Comparison of ENCODE assay signal across 34 cellular contexts in genomic region chr20:1178103-1178502, GRCh38. TPM values are rescaled to one million over a fixed set of nuclear protein-coding genes. Genes with fewer than 3 reads are reported as not detected.
"Had no signal": no experiment of that assay in that cellular context is flagged by ENCODE, and none has a peak within 500 bp of the region (broad histone marks: within the 10 kb centered on the region; RNA-seq: fewer than 3 reads in every experiment).

No MANE protein-coding gene starts in this region.

- H3K4me1 ChIP-seq: esophagus muscularis mucosa, foreskin keratinocyte, gastrocnemius medialis, heart left ventricle had no signal

- FAIRE-seq: astrocyte, colon had no signal

- H3K36me3 ChIP-seq: brain microvascular endothelial cell had no signal

- H3K9me3 ChIP-seq: esophagus muscularis mucosa, gastrocnemius medialis, heart left ventricle had no signal

- H3K27ac Mint-ChIP-seq: activated CD4-positive, alpha-beta memory T cell treated with anti-CD3 and anti-CD28 coated beads for 36 hours; activated CD4-positive, alpha-beta T cell treated with anti-CD3 and anti-CD28 coated beads for 36 hours; activated CD4-positive, alpha-beta T cell treated with anti-CD3 and anti-CD28 coated beads, Interleukin-2, amount 10 ng/mL, durations not matched to agents 24 days and 14 days; activated CD8-positive, alpha-beta memory T cell treated with anti-CD3 and anti-CD28 coated beads, Interleukin-2, amount 10 ng/mL, durations not matched to agents 7 days and 5 days; activated CD8-positive, alpha-beta T cell treated with anti-CD3 and anti-CD28 coated beads, Interleukin-2, amount 10 ng/mL, durations not matched to agents 7 days and 5 days; activated T-helper 1 cell treated with anti-CD3 and anti-CD28 coated beads, Interleukin-12 subunit alpha, Interleukin-12 subunit beta, Interleukin-2, Interleukin-4 antibody, amounts not matched to agents 30 ng/mL and 10 ng/mL and 1 ng/mL, durations not matched to agents 14 hours and 24 hours and 36 hours; activated T-helper 2 cell treated with anti-CD3 and anti-CD28 coated beads, Interferon-gamma antibody, Interleukin-2, Interleukin-4, amounts not matched to agents 10 μg/mL and 5 μg/mL and 100 μg/mL, durations not matched to agents 14 hours and 24 hours and 36 hours; effector memory CD8-positive, alpha-beta T cell had no signal

- H3K4me3 ChIP-seq: esophagus muscularis mucosa, gastrocnemius medialis, heart left ventricle had no signal

- H3K4me3 Mint-ChIP-seq: activated CD4-positive, alpha-beta memory T cell treated with anti-CD3 and anti-CD28 coated beads for 36 hours; activated CD4-positive, alpha-beta T cell treated with anti-CD3 and anti-CD28 coated beads for 36 hours; activated CD4-positive, alpha-beta T cell treated with anti-CD3 and anti-CD28 coated beads, Interleukin-2, amount 10 ng/mL, durations not matched to agents 24 days and 14 days; activated CD8-positive, alpha-beta memory T cell treated with anti-CD3 and anti-CD28 coated beads, Interleukin-2, amount 10 ng/mL, durations not matched to agents 7 days and 5 days; activated CD8-positive, alpha-beta T cell treated with anti-CD3 and anti-CD28 coated beads, Interleukin-2, amount 10 ng/mL, durations not matched to agents 7 days and 5 days; activated naive CD8-positive, alpha-beta T cell; activated T-helper 1 cell treated with anti-CD3 and anti-CD28 coated beads, Interleukin-12 subunit alpha, Interleukin-12 subunit beta, Interleukin-2, Interleukin-4 antibody, amounts not matched to agents 30 ng/mL and 10 ng/mL and 1 ng/mL, durations not matched to agents 14 hours and 24 hours and 36 hours; effector memory CD8-positive, alpha-beta T cell had no signal

- H3K27me3 ChIP-seq: esophagus muscularis mucosa, gastrocnemius medialis, heart left ventricle had no signal

- H3K9me3 Mint-ChIP-seq: activated CD4-positive, alpha-beta memory T cell treated with anti-CD3 and anti-CD28 coated beads for 36 hours; activated CD4-positive, alpha-beta T cell treated with anti-CD3 and anti-CD28 coated beads, Interleukin-2, amount 10 ng/mL, durations not matched to agents 24 days and 14 days; activated T-helper 1 cell treated with anti-CD3 and anti-CD28 coated beads, Interleukin-12 subunit alpha, Interleukin-12 subunit beta, Interleukin-2, Interleukin-4 antibody, amounts not matched to agents 30 ng/mL and 10 ng/mL and 1 ng/mL, durations not matched to agents 14 hours and 24 hours and 36 hours; activated T-helper 2 cell treated with anti-CD3 and anti-CD28 coated beads, Interferon-gamma antibody, Interleukin-2, Interleukin-4, amounts not matched to agents 10 μg/mL and 5 μg/mL and 100 μg/mL, durations not matched to agents 14 hours and 24 hours and 36 hours; effector memory CD8-positive, alpha-beta T cell had no signal

- DNase-seq: activated CD4-positive, alpha-beta memory T cell treated with anti-CD3 and anti-CD28 coated beads for 36 hours; activated CD4-positive, alpha-beta T cell treated with anti-CD3 and anti-CD28 coated beads for 36 hours; activated CD4-positive, alpha-beta T cell treated with anti-CD3 and anti-CD28 coated beads, Interleukin-2, amount 10 ng/mL, durations not matched to agents 24 days and 14 days; activated CD4-positive, CD25-positive, alpha-beta regulatory T cell; activated CD4-positive, CD25-positive, alpha-beta regulatory T cell treated with anti-CD3 and anti-CD28 coated beads, Interleukin-2, amount 50 U/mL, for 72 hours; activated CD8-positive, alpha-beta memory T cell treated with anti-CD3 and anti-CD28 coated beads, Interleukin-2, amount 10 ng/mL, durations not matched to agents 7 days and 5 days; activated CD8-positive, alpha-beta memory T cell treated with anti-CD3 and anti-CD28 coated beads, Interleukin-2, amount 50 U/mL, for 4 hours; activated CD8-positive, alpha-beta T cell treated with anti-CD3 and anti-CD28 coated beads, Interleukin-2, amount 10 ng/mL, durations not matched to agents 7 days and 5 days; activated gamma-delta T cell treated with Interleukin-2 at 50 U/mL for 16 hours; activated naive CD4-positive, alpha-beta T cell treated with anti-CD3 and anti-CD28 coated beads, Interleukin-2, amount 50 U/mL, for 16 hours; activated naive CD4-positive, alpha-beta T cell treated with Interleukin-2 at 50 U/mL for 16 hours; activated T-cell treated with anti-CD3 and anti-CD28 coated beads, Interleukin-2, amount 50 U/mL, for 1 hour; activated T-cell treated with anti-CD3 and anti-CD28 coated beads, Interleukin-2, amount 50 U/mL, for 48 hours; amniotic stem cell; anterior cingulate cortex; brain microvascular endothelial cell; cortex of kidney; effector CD4-positive, alpha-beta T cell; effector memory CD8-positive, alpha-beta T cell; gastrocnemius medialis; glutamatergic neuron; heart left ventricle; T-helper 2 cell had no signal

- H3K27ac ChIP-seq: brain microvascular endothelial cell, esophagus muscularis mucosa, foreskin keratinocyte, gastrocnemius medialis, heart left ventricle had no signal

- ATAC-seq: activated CD4-positive, alpha-beta T cell treated with anti-CD3 and anti-CD28 coated beads for 36 hours; activated CD8-positive, alpha-beta memory T cell treated with anti-CD3 and anti-CD28 coated beads, Interleukin-2, amount 10 ng/mL, durations not matched to agents 7 days and 5 days; activated CD8-positive, alpha-beta T cell treated with anti-CD3 and anti-CD28 coated beads, Interleukin-2, amount 10 ng/mL, durations not matched to agents 7 days and 5 days; effector memory CD8-positive, alpha-beta T cell; gastrocnemius medialis had no signal

- H3K4me1 Mint-ChIP-seq: activated CD4-positive, alpha-beta T cell treated with anti-CD3 and anti-CD28 coated beads for 36 hours; activated CD4-positive, alpha-beta T cell treated with anti-CD3 and anti-CD28 coated beads, Interleukin-2, amount 10 ng/mL, durations not matched to agents 24 days and 14 days; activated CD8-positive, alpha-beta memory T cell treated with anti-CD3 and anti-CD28 coated beads, Interleukin-2, amount 10 ng/mL, durations not matched to agents 7 days and 5 days had no signal

RNA-seq across cellular contexts. Expression of gene C20orf202, which starts 25.2 kb away (rescaled TPM):
- total RNA-seq: activated CD4-positive, alpha-beta memory T cell treated with anti-CD3 and anti-CD28 coated beads for 36 hours; activated CD4-positive, alpha-beta T cell treated with anti-CD3 and anti-CD28 coated beads for 36 hours; activated CD4-positive, alpha-beta T cell treated with anti-CD3 and anti-CD28 coated beads, Interleukin-2, amount 10 ng/mL, durations not matched to agents 24 days and 14 days; activated CD8-positive, alpha-beta memory T cell treated with anti-CD3 and anti-CD28 coated beads for 36 hours; activated CD8-positive, alpha-beta memory T cell treated with anti-CD3 and anti-CD28 coated beads, Interleukin-2, amount 10 ng/mL, durations not matched to agents 7 days and 5 days; activated CD8-positive, alpha-beta T cell treated with anti-CD3 and anti-CD28 coated beads, Interleukin-2, amount 10 ng/mL, durations not matched to agents 7 days and 5 days; activated T-helper 1 cell treated with anti-CD3 and anti-CD28 coated beads, Interleukin-12 subunit alpha, Interleukin-12 subunit beta, Interleukin-2, Interleukin-4 antibody, amounts not matched to agents 30 ng/mL and 10 ng/mL and 1 ng/mL, durations not matched to agents 14 hours and 24 hours and 36 hours; activated T-helper 2 cell treated with anti-CD3 and anti-CD28 coated beads, Interferon-gamma antibody, Interleukin-2, Interleukin-4, amounts not matched to agents 10 μg/mL and 5 μg/mL and 100 μg/mL, durations not matched to agents 14 hours and 24 hours and 36 hours; astrocyte; chondrocyte; dermis blood vessel endothelial cell; foreskin keratinocyte; T-helper 1 cell treated with Interleukin-12 subunit alpha and Interleukin-12 subunit beta and Interleukin-4 antibody, amounts not matched to agents 30 ng/mL and 1 ng/mL, for 36 hours had no signal
- polyA plus RNA-seq: foreskin keratinocyte had no signal

RNA-seq across cellular contexts. Expression of gene RAD21L1, which starts 47.7 kb away (rescaled TPM):
- total RNA-seq: activated CD4-positive, alpha-beta memory T cell treated with anti-CD3 and anti-CD28 coated beads for 36 hours; activated CD4-positive, alpha-beta T cell treated with anti-CD3 and anti-CD28 coated beads, Interleukin-2, amount 10 ng/mL, durations not matched to agents 24 days and 14 days; activated CD8-positive, alpha-beta memory T cell treated with anti-CD3 and anti-CD28 coated beads for 36 hours; activated T-helper 1 cell treated with anti-CD3 and anti-CD28 coated beads, Interleukin-12 subunit alpha, Interleukin-12 subunit beta, Interleukin-2, Interleukin-4 antibody, amounts not matched to agents 30 ng/mL and 10 ng/mL and 1 ng/mL, durations not matched to agents 14 hours and 24 hours and 36 hours; activated T-helper 2 cell treated with anti-CD3 and anti-CD28 coated beads, Interferon-gamma antibody, Interleukin-2, Interleukin-4, amounts not matched to agents 10 μg/mL and 5 μg/mL and 100 μg/mL, durations not matched to agents 14 hours and 24 hours and 36 hours; astrocyte; chondrocyte; dermis blood vessel endothelial cell; esophagus muscularis mucosa; foreskin keratinocyte; heart left ventricle; T-helper 1 cell treated with Interleukin-12 subunit alpha and Interleukin-12 subunit beta and Interleukin-4 antibody, amounts not matched to agents 30 ng/mL and 1 ng/mL, for 36 hours had no signal
- polyA plus RNA-seq: foreskin keratinocyte, heart left ventricle had no signal
